Comparison of ENCODE assay signal across 18 cellular contexts in the genomic region with DNA sequence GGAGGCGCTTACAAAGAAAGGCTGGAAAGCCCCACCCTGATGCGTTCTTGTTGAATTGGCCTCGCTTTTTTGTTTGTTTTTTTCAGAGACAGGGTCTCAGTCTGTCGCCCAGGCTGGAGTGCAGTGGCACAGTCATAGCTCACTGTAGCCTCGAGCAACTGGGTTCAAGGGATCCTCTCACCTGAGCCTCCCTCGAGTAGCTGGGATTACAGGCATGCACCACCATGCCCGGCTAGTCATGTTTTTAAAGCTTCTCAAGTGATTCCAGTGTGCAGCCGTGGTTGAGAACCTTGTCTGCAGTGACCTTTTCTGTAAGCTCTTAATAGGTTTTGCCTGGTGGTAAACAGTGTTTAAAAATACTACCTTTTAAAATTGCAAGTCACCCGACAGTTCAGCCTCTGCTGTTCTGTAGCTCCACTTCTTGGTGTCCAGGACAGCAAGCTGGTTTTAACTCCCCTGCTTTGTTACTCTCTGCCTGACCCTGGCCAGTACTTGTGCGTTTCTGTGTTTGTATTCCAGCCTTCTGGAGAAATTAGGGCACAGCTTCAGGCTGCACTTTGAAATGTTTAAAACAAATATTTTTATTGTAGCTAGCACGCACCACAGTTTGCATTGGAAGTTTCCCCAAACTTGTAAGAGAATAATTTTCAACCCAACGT. TPM values are rescaled to one million over a fixed set of nuclear protein-coding genes. Genes with fewer than 3 reads are reported as not detected.
A peak's percentile ranks its signal among the peaks of the same experiment; 100 is the strongest.
DNase-seq lines count a peak whose midpoint lies in the region; ATAC-seq, FAIRE-seq and TF ChIP-seq lines count a peak whose summit lies in the region.
"Had no signal": no experiment of that assay in that cellular context is flagged by ENCODE, and none has a peak within 500 bp of the region (broad histone marks: within the 10 kb centered on the region; RNA-seq: fewer than 3 reads in every experiment).

No MANE protein-coding gene starts in this region.

- no peak for TF ChIP-seq POLR2A in K562 (conservative IDR thresholded peaks at IDR 0.05)

- no peak overlapping the region for H3K4me3 Mint-ChIP-seq in natural killer cell
- H3K4me3 Mint-ChIP-seq in endothelial cell (ENCODE audit: unreplicated experiment), result no peak overlapping the region
- H3K4me3 Mint-ChIP-seq: activated CD4-positive, alpha-beta T cell treated with anti-CD3 and anti-CD28 coated beads, Interleukin-2, amount 10 ng/mL, durations not matched to agents 7 days and 5 days had no signal

- no peaks in the 10 kb centered on the region for H3K9me3 Mint-ChIP-seq in natural killer cell
- H3K9me3 Mint-ChIP-seq in endothelial cell (ENCODE audit: unreplicated experiment), result no peaks in the 10 kb centered on the region
- H3K9me3 Mint-ChIP-seq: activated CD4-positive, alpha-beta T cell treated with anti-CD3 and anti-CD28 coated beads, Interleukin-2, amount 10 ng/mL, durations not matched to agents 7 days and 5 days had no signal

- BruUV-seq in K562 (replicated peaks; lab: Mats Ljungman, UMichigan), result no TSS peak

- H3K9me3 ChIP-seq in K562 (replicated peaks; ENCODE audit: control insufficient read depth, insufficient read depth, low read depth, low read length) (no peaks in the 10 kb centered on the region), stomach smooth muscle (ENCODE audit: control insufficient read depth in 2 of 2, low read length in 2 of 2) (no peaks in the 10 kb centered on the region)
- H3K9me3 ChIP-seq: BLaER1, uterus had no signal

- H3K27ac Mint-ChIP-seq in natural killer cell (no peak overlapping the region), endothelial cell (ENCODE audit: unreplicated experiment) (no peak overlapping the region)
- H3K27ac Mint-ChIP-seq: activated CD4-positive, alpha-beta T cell treated with anti-CD3 and anti-CD28 coated beads, Interleukin-2, amount 10 ng/mL, durations not matched to agents 7 days and 5 days had no signal

- H3K36me3 Mint-ChIP-seq in natural killer cell, result peaks cover 14% of the 10 kb centered on the region
- H3K36me3 Mint-ChIP-seq in endothelial cell (ENCODE audit: low read depth, unreplicated experiment), result peaks cover 35% of the 10 kb centered on the region

- 73% methylated on average over 12 of the region's 12 CpGs for WGBS in K562 (ENCODE audit: insufficient coverage, low coverage, missing lambda C conversion rate)

- in situ Hi-C loops in K562 (cut with MboI), result no loop called here

- TF ChIP-seq EP300 in K562 (IDR thresholded peaks at IDR 0.05; ENCODE audit: low read length), result no peak

- H3K4me1 ChIP-seq in K562 (replicated peaks in 1 of 2; ENCODE audit: control insufficient read depth in 2 of 2, insufficient read depth in 2 of 2, low read length in 2 of 2) (no peaks in the 10 kb centered on the region), stomach smooth muscle (ENCODE audit: control insufficient read depth, insufficient read depth, low read length) (peaks cover 18% of the 10 kb centered on the region)
- H3K4me1 ChIP-seq: uterus had no signal

- H3K4me2 ChIP-seq in K562 (ENCODE audit: insufficient read depth, low read length), result no peak overlapping the region
- H3K4me2 ChIP-seq: BLaER1 had no signal

- intact Hi-C loops in K562 (cut with micrococcal nuclease) (no loop called here), natural killer cell (cut with micrococcal nuclease) (no loop called here)

- H3K79me2 ChIP-seq in K562 (ENCODE audit: control insufficient read depth, insufficient read depth, low read length), result no peaks in the 10 kb centered on the region

- H2AFZ ChIP-seq in K562 (ENCODE audit: low read depth, low read length), result no peak overlapping the region

- peaks cover 0 to 5% of the 10 kb centered on the region in 2 donors for H3K4me1 Mint-ChIP-seq in natural killer cell
- peaks cover 6% of the 10 kb centered on the region for H3K4me1 Mint-ChIP-seq in endothelial cell (ENCODE audit: unreplicated experiment)

- H3K27me3 ChIP-seq in K562 (ENCODE audit: control insufficient read depth in 2 of 2, insufficient read depth in 2 of 2, low read length in 2 of 2) (no peaks in the 10 kb centered on the region), stomach smooth muscle (ENCODE audit: control insufficient read depth in 1 of 2, insufficient read depth in 2 of 2, low read length in 2 of 2) (no peaks in the 10 kb centered on the region)
- H3K27me3 ChIP-seq: BLaER1, uterus had no signal

- no peak for TF ChIP-seq RAD21 in K562 (CRISPR knock-in tag; conservative IDR thresholded peaks at IDR 0.05 in 1 of 2, IDR thresholded peaks at IDR 0.05 in 1 of 2)

- H3K4me3 ChIP-seq in K562, result no peak overlapping the region
- peak overlapping the region in 1 of 2 donors; percentile 29 for H3K4me3 ChIP-seq in stomach smooth muscle (ENCODE audit: low read length in 2 of 2)
- H3K4me3 ChIP-seq: BLaER1, uterus had no signal

- DNase-seq in NCI-H510A treated with DMSO at 0.1 percent for 48 hours (lab: John Stamatoyannopoulos, UW) (peak; percentile 34), NCI-H510A (lab: John Stamatoyannopoulos, UW) (no peak), K562 (ENCODE audit: extremely low read depth in 1 of 4, low spot score in 3 of 4) (no peak), left lobe of liver (ENCODE audit: low spot score) (peak; percentile 70), natural killer cell (no peak), endothelial cell (ENCODE audit: low spot score) (no peak)
- DNase-seq: activated CD4-positive, alpha-beta T cell treated with anti-CD3 and anti-CD28 coated beads, Interleukin-2, amount 10 ng/mL, durations not matched to agents 7 days and 5 days; activated CD8-positive, alpha-beta memory T cell treated with anti-CD3 and anti-CD28 coated beads, Interleukin-2, amount 50 U/mL, for 48 hours; activated effector memory CD4-positive, alpha-beta T cell treated with Interleukin-2 at 50 U/mL for 16 hours; Kasumi-1; uterus had no signal

- ATAC-seq in K562 (peak; percentile 50), left lobe of liver (peak; percentile 92), natural killer cell (no peak), HG02610 (IDR thresholded peaks at IDR 0.05; ENCODE audit: unreplicated experiment) (no peak)
- ATAC-seq: esophagus mucosa had no signal

- H4K20me1 ChIP-seq in K562 (replicated peaks; ENCODE audit: control insufficient read depth, insufficient read depth, low read length), result no peaks in the 10 kb centered on the region
- H4K20me1 ChIP-seq: BLaER1 had no signal

- FAIRE-seq in K562 (lab: Jason Lieb, UNC), result no peak
- FAIRE-seq: A204.1, TTC549 had no signal

- TF ChIP-seq CTCF in K562 (IDR thresholded peaks at IDR 0.05 in 2 of 3, conservative IDR thresholded peaks at IDR 0.05 in 1 of 3; ENCODE audit: insufficient read depth in 2 of 3, low read depth in 1 of 3, low read length in 3 of 3) (no peak), natural killer cell (IDR thresholded peaks at IDR 0.05) (no peak), endothelial cell (IDR thresholded peaks at IDR 0.05; ENCODE audit: unreplicated experiment) (no peak)

- H3K27me3 Mint-ChIP-seq in natural killer cell (ENCODE audit: low read depth in 2 of 2) (no peaks in the 10 kb centered on the region), endothelial cell (ENCODE audit: unreplicated experiment) (no peaks in the 10 kb centered on the region)
- H3K27me3 Mint-ChIP-seq: activated CD4-positive, alpha-beta T cell treated with anti-CD3 and anti-CD28 coated beads, Interleukin-2, amount 10 ng/mL, durations not matched to agents 7 days and 5 days had no signal

- H3K27ac ChIP-seq in K562 (ENCODE audit: extremely low read depth, low read depth, low read length) (no peak overlapping the region), stomach smooth muscle (ENCODE audit: low read length) (peak overlapping the region; percentile 60)
- H3K27ac ChIP-seq: BLaER1, RWPE1, uterus had no signal

- POLR2A ChIA-PET in K562 (lab: Yijun Ruan, JAX), result interaction anchor here (0.6 to 1.1 kb wide), 3 partner anchors 10 to 13 kb away, joined by 3 to 4 read pairs (median 3); no protein-coding TSS in a partner anchor

- CTCF ChIA-PET in K562 (lab: Yijun Ruan, JAX; ENCODE audit: low intra/inter-chr PET ratio), result no interaction called here

- peaks cover 30% of the 10 kb centered on the region; the same call in 2 of the 3 replicates for H3K36me3 ChIP-seq in K562 (ENCODE audit: control insufficient read depth, insufficient read depth, low read length)
- H3K36me3 ChIP-seq in stomach smooth muscle (ENCODE audit: control insufficient read depth in 2 of 2, insufficient read depth in 2 of 2, low read length in 2 of 2), result peaks cover 4 to 17% of the 10 kb centered on the region in 2 donors
- H3K36me3 ChIP-seq: uterus had no signal

- no peaks in the 10 kb centered on the region for H3K9me1 ChIP-seq in K562 (ENCODE audit: control insufficient read depth, insufficient read depth, low read length)

- H3K9ac ChIP-seq in K562 (ENCODE audit: insufficient read depth in 1 of 2, low read depth in 2 of 2, low read length in 2 of 2) (0 out of 4 replicates have a peak overlapping the region, but pooled peaks of 1 of the 2 experiments have one; percentile 34), stomach smooth muscle (ENCODE audit: low read length in 2 of 2) (peak overlapping the region in 1 of 2 donors; percentile 9)
- H3K9ac ChIP-seq: BLaER1 had no signal

RNA-seq across cellular contexts. Expression of a gene that starts 54.4 kb away (rescaled TPM):
- total RNA-seq in K562 (2011; cell fraction: chromatin; rRNA removed; ENCODE audit: low replicate concordance), result 27.5 and 41.4 TPM in 2 replicates
- 13.7 and 14.7 TPM in 2 replicates for total RNA-seq in K562 (2011; cell fraction: nucleolus; rRNA removed)
- 23.5 and 27.9 TPM in 2 replicates for total RNA-seq in K562 (2011; cell fraction: nucleoplasm; rRNA removed)
- 24.6 and 29.1 TPM in 2 replicates for total RNA-seq in K562 (2014; rRNA removed)
- 35.1 and 36.3 TPM in 2 replicates for total RNA-seq in K562 (2014; rRNA removed; fragmentation: Illumina TruSeq; extraction: Trizol)
- 37.5 and 38.7 TPM in 2 replicates for total RNA-seq in K562 (2015; rRNA removed; fragmentation: Illumina TruSeq; extraction: Trizol)
- 43.0 and 47.4 TPM in 2 replicates for total RNA-seq in K562 (2021)
- polyA plus RNA-seq in K562 (2011; rRNA removed), result 40.5 and 58.9 TPM in 2 replicates
- 32.8 and 37.0 TPM in 2 replicates for polyA plus RNA-seq in K562 (2011; cell fraction: cytosol; rRNA removed)
- polyA plus RNA-seq in K562 (2011; cell fraction: nucleus; rRNA removed), result 20.4 and 20.6 TPM in 2 replicates
- polyA plus RNA-seq in K562 (2012), result 40.5 and 40.6 TPM in 2 replicates
- 34.9 and 46.1 TPM in 2 replicates for polyA plus RNA-seq in K562 (2014; fragmentation: Illumina TruSeq; extraction: Trizol)
- 1 to 10 TPM; 1.4 to 1.7 TPM for polyA plus RNA-seq in K562 (2014; fragmentation: Nextera tagmentation; extraction: Ambion mirVana)
- 29.0 and 33.8 TPM in 2 replicates for polyA plus RNA-seq in K562 (2014; rRNA removed)
- 92.3 and 93.1 TPM in 2 replicates for polyA minus RNA-seq in K562 (2011; rRNA and poly(A)+ RNA removed)
- polyA minus RNA-seq in K562 (2011; cell fraction: cytosol; rRNA and poly(A)+ RNA removed), result 33.8 and 36.1 TPM in 2 replicates
- polyA minus RNA-seq in K562 (2011; cell fraction: nucleus; rRNA and poly(A)+ RNA removed), result 13.2 and 20.1 TPM in 2 replicates
- 10.3 TPM for total RNA-seq in left lobe of liver
- 10 to 100 TPM; 12.7 to 13.3 (median 13.0) TPM for total RNA-seq in natural killer cell
- total RNA-seq in endothelial cell (ENCODE audit: unreplicated experiment), result 14.9 TPM

RNA-seq across cellular contexts. Expression of a gene that starts 54.7 kb away (rescaled TPM):
- 21.2 and 110 TPM in 2 replicates for total RNA-seq in K562 (2011; cell fraction: chromatin; rRNA removed; ENCODE audit: low replicate concordance)
- total RNA-seq in K562 (2011; cell fraction: nucleolus; rRNA removed), result 20.5 and 22.8 TPM in 2 replicates
- 31.5 and 48.7 TPM in 2 replicates for total RNA-seq in K562 (2011; cell fraction: nucleoplasm; rRNA removed)
- 284 and 338 TPM in 2 replicates for total RNA-seq in K562 (2014; rRNA removed)
- total RNA-seq in K562 (2014; rRNA removed; fragmentation: Illumina TruSeq; extraction: Trizol), result 239 and 276 TPM in 2 replicates
- total RNA-seq in K562 (2015; rRNA removed; fragmentation: Illumina TruSeq; extraction: Trizol), result 293 and 306 TPM in 2 replicates
- total RNA-seq in K562 (2021), result 171 and 181 TPM in 2 replicates
- polyA plus RNA-seq in K562 (2011; rRNA removed), result 104 and 155 TPM in 2 replicates
- 17.2 and 34.6 TPM in 2 replicates for polyA plus RNA-seq in K562 (2011; cell fraction: cytosol; rRNA removed)
- polyA plus RNA-seq in K562 (2011; cell fraction: nucleus; rRNA removed), result 25.4 and 30.2 TPM in 2 replicates
- 131 and 141 TPM in 2 replicates for polyA plus RNA-seq in K562 (2012)
- 205 and 279 TPM in 2 replicates for polyA plus RNA-seq in K562 (2014; fragmentation: Illumina TruSeq; extraction: Trizol)
- 10 to 100 TPM; 82.3 to 87.3 TPM for polyA plus RNA-seq in K562 (2014; fragmentation: Nextera tagmentation; extraction: Ambion mirVana)
- polyA plus RNA-seq in K562 (2014; rRNA removed), result 160 and 184 TPM in 2 replicates
- 72.9 and 76.0 TPM in 2 replicates for polyA minus RNA-seq in K562 (2011; rRNA and poly(A)+ RNA removed)
- polyA minus RNA-seq in K562 (2011; cell fraction: cytosol; rRNA and poly(A)+ RNA removed), result 70.9 and 74.1 TPM in 2 replicates
- polyA minus RNA-seq in K562 (2011; cell fraction: nucleus; rRNA and poly(A)+ RNA removed), result 34.7 and 48.3 TPM in 2 replicates
- 16.9 TPM for total RNA-seq in left lobe of liver
- 10 to 100 TPM; 79.5 to 89.7 (median 80.9) TPM for total RNA-seq in natural killer cell
- total RNA-seq in endothelial cell (ENCODE audit: unreplicated experiment), result 61.2 TPM

RNA-seq across cellular contexts. Expression of a gene that starts 54.8 kb away (rescaled TPM):
- total RNA-seq in K562 (2011; cell fraction: chromatin; rRNA removed; ENCODE audit: low replicate concordance), result 8.8 and 14.9 TPM in 2 replicates
- total RNA-seq in K562 (2011; cell fraction: nucleolus; rRNA removed), result 6.3 and 6.7 TPM in 2 replicates
- 9.2 and 12.9 TPM in 2 replicates for total RNA-seq in K562 (2011; cell fraction: nucleoplasm; rRNA removed)
- total RNA-seq in K562 (2014; rRNA removed) (26.1 and 26.2 TPM in 2 replicates), K562 (2014; rRNA removed; fragmentation: Illumina TruSeq; extraction: Trizol) (48.0 and 52.2 TPM in 2 replicates), K562 (2015; rRNA removed; fragmentation: Illumina TruSeq; extraction: Trizol) (43.7 and 46.5 TPM in 2 replicates), K562 (2021) (24.2 and 24.5 TPM in 2 replicates), left lobe of liver (25.5 TPM), natural killer cell (10 to 100 TPM in 1 of 3 donors, 1 to 10 TPM in 2; 8.9 to 11.4 (median 9.6) TPM), endothelial cell (ENCODE audit: unreplicated experiment) (13.7 TPM)
- polyA plus RNA-seq in K562 (2011; rRNA removed) (42.7 and 67.4 TPM in 2 replicates), K562 (2014; fragmentation: Illumina TruSeq; extraction: Trizol) (41.6 and 51.6 TPM in 2 replicates), K562 (2014; fragmentation: Nextera tagmentation; extraction: Ambion mirVana) (10 to 100 TPM; 43.8 to 48.0 TPM), K562 (2014; rRNA removed) (35.9 and 42.6 TPM in 2 replicates)
- 20.1 and 30.5 TPM in 2 replicates for polyA plus RNA-seq in K562 (2011; cell fraction: cytosol; rRNA removed)
- 5.7 and 9.6 TPM in 2 replicates for polyA plus RNA-seq in K562 (2011; cell fraction: nucleus; rRNA removed)
- polyA plus RNA-seq in K562 (2012), result 36.9 and 50.3 TPM in 2 replicates
- 41.8 and 46.2 TPM in 2 replicates for polyA minus RNA-seq in K562 (2011; rRNA and poly(A)+ RNA removed)
- 7.1 and 14.4 TPM in 2 replicates for polyA minus RNA-seq in K562 (2011; cell fraction: cytosol; rRNA and poly(A)+ RNA removed)
- 3.6 and 6.4 TPM in 2 replicates for polyA minus RNA-seq in K562 (2011; cell fraction: nucleus; rRNA and poly(A)+ RNA removed)

Comparison
In these comparisons a context has a peak if more than half of its experiments do, and no peak if none do; other contexts are left out.
1. DNase-seq: peak in NCI-H510A treated with DMSO at 0.1 percent for 48 hours (single experiment) and left lobe of liver (single experiment); none in NCI-H510A (single experiment), K562 (0 of 4), natural killer cell (single experiment) and endothelial cell (single experiment).
2. ATAC-seq: peak in K562 (single experiment) and left lobe of liver (single experiment); none in natural killer cell (0 of 3) and HG02610 (single experiment).